In genomic region chr19:18846862-18847515, GRCh38 we compare ENCODE assay signal across 7 cellular contexts.
DNase-seq lines count a peak whose midpoint lies in the region; ATAC-seq and TF ChIP-seq lines count a peak whose summit lies in the region.

No MANE protein-coding gene starts in this region.

- H3K4me3 ChIP-seq in GM12865 (ENCODE audit: low read depth, low read length) = no peak overlapping the region

- peak overlapping the region; percentile 57 for H3K27ac ChIP-seq in layer of hippocampus (ENCODE audit: low read depth, low read length)

- peak; percentile 92 for TF ChIP-seq CTCF in GM12865 (IDR thresholded peaks at IDR 0.05; ENCODE audit: insufficient read depth, low read depth, low read length, missing control alignments)

- DNase-seq in GM12865 (ENCODE audit: low read depth) (peak; percentile 78), NCI-H1105 treated with DMSO at 0.1 percent for 48 hours (lab: John Stamatoyannopoulos, UW) (peak; percentile 67), cerebellar cortex (ENCODE audit: low spot score) (peak; percentile 90)
- DNase-seq in stimulated activated CD4-positive, alpha-beta T cell treated with anti-CD3 and anti-CD28 coated beads, Interleukin-2, amount 100 ng/mL, for 4 hours (ENCODE audit: low read depth) = peak; percentile 51

- ATAC-seq in activated CD4-positive, CD25-positive, alpha-beta regulatory T cell treated with anti-CD3 and anti-CD28 coated beads, Interleukin-2, amount 50 U/mL, for 24 hours = peak; percentile 79 to 83
- no peak for ATAC-seq in HG02870 (IDR thresholded peaks at IDR 0.05; ENCODE audit: unreplicated experiment)

- H3K27me3 ChIP-seq in layer of hippocampus (ENCODE audit: control insufficient read depth, insufficient read depth, low read length) = no peaks in the 10 kb centered on the region
